Comparison of ENCODE assay signal across 1 cellular context in the genomic region with DNA sequence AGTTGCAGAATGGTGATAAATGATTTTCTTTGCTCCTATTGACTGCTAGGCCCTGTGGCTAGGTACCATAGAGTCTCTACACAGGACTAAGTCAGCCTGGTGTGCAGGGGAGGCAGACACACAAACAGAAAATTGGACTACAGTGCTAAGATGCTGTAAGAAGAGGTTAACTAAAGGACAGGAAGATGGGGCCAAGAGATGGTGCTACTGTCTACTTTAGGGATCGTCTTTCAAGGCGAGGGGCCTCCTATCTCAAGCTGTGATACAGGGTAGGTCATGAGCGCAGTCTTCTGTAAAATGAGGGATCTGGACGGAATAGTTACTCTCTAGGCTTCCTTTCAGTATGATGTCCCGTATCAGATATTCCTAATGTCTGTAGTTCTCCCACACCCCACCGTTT.
TF ChIP-seq lines count a peak whose summit lies in the region.

No MANE protein-coding gene starts in this region.

TF ChIP-seq in K562, 482 proteins besides CTCF, POLR2A, EP300 and RAD21 (continued from another document):
- TF ChIP-seq SIN3A (IDR thresholded peaks at IDR 0.05; ENCODE audit: borderline replicate concordance in 2 of 2, control insufficient read depth in 1 of 2, low read depth in 2 of 2, low read length in 2 of 2) (0 out of 4 replicates have a peak, but pooled peaks of 1 of the 2 experiments have one; percentile 35), NR1H2 (CRISPR knock-in tag; IDR thresholded peaks at IDR 0.05) (no peak), COPS2 (conservative IDR thresholded peaks at IDR 0.05) (no peak), POLR3A (IDR thresholded peaks at IDR 0.05; ENCODE audit: borderline replicate concordance, extremely low read depth, insufficient read depth, insufficient read length) (no peak), ADNP (tag; IDR thresholded peaks at IDR 0.05) (no peak), ZBTB12 (CRISPR knock-in tag; IDR thresholded peaks at IDR 0.05) (no peak)
- TF ChIP-seq, protein P1, sequence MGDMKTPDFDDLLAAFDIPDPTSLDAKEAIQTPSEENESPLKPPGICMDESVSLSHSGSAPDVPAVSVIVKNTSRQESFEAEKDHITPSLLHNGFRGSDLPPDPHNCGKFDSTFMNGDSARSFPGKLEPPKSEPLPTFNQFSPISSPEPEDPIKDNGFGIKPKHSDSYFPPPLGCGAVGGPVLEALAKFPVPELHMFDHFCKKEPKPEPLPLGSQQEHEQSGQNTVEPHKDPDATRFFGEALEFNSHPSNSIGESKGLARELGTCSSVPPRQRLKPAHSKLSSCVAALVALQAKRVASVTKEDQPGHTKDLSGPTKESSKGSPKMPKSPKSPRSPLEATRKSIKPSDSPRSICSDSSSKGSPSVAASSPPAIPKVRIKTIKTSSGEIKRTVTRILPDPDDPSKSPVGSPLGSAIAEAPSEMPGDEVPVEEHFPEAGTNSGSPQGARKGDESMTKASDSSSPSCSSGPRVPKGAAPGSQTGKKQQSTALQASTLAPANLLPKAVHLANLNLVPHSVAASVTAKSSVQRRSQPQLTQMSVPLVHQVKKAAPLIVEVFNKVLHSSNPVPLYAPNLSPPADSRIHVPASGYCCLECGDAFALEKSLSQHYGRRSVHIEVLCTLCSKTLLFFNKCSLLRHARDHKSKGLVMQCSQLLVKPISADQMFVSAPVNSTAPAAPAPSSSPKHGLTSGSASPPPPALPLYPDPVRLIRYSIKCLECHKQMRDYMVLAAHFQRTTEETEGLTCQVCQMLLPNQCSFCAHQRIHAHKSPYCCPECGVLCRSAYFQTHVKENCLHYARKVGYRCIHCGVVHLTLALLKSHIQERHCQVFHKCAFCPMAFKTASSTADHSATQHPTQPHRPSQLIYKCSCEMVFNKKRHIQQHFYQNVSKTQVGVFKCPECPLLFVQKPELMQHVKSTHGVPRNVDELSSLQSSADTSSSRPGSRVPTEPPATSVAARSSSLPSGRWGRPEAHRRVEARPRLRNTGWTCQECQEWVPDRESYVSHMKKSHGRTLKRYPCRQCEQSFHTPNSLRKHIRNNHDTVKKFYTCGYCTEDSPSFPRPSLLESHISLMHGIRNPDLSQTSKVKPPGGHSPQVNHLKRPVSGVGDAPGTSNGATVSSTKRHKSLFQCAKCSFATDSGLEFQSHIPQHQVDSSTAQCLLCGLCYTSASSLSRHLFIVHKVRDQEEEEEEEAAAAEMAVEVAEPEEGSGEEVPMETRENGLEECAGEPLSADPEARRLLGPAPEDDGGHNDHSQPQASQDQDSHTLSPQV (IDR thresholded peaks at IDR 0.05), result no peak
